Comparison of ENCODE assay signal across 22 cellular contexts in the genomic region with DNA sequence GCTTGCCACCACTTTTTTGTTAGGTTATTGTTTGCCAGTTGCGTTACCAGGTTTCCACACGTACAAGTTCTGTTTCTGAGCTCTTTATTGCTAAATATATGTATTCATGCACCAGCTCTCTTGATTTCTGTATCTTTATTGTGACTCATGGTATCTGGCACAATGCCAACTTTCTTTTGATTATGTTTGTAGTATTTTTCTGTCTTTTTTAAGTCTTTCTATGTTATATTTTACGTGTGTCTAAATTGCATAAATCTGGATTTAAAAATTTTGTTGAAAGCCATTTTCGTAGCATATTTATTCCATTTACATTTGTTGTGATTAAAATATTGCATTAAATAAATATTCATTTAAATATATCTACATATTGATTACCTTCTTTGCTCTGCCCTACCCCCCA.
A peak's percentile ranks its signal among the peaks of the same experiment; 100 is the strongest.
DNase-seq lines count a peak whose midpoint lies in the region; ATAC-seq, FAIRE-seq and TF ChIP-seq lines count a peak whose summit lies in the region.
"Had no signal": no experiment of that assay in that cellular context is flagged by ENCODE, and none has a peak within 500 bp of the region (broad histone marks: within the 10 kb centered on the region; RNA-seq: fewer than 3 reads in every experiment).

No MANE protein-coding gene starts in this region.

- H2AFZ ChIP-seq in K562 (ENCODE audit: low read depth, low read length): no peak overlapping the region
- H2AFZ ChIP-seq: GM23248 had no signal

- no peaks in the 10 kb centered on the region for H3K27me3 ChIP-seq in K562 (ENCODE audit: control insufficient read depth in 2 of 2, insufficient read depth in 2 of 2, low read length in 2 of 2)
- no peaks in the 10 kb centered on the region for H3K27me3 ChIP-seq in CD4-positive, alpha-beta T cell (ENCODE audit: control insufficient read depth, insufficient read depth, low read length)
- H3K27me3 ChIP-seq: esophagus muscularis mucosa, heart right ventricle, Peyer's patch, sigmoid colon, transverse colon had no signal

- H3K4me1 Mint-ChIP-seq in Calu3 (ENCODE audit: low read depth, unreplicated experiment): peaks cover 19% of the 10 kb centered on the region
- peaks cover 26% of the 10 kb centered on the region for H3K4me1 Mint-ChIP-seq in activated CD4-positive, alpha-beta memory T cell treated with anti-CD3 and anti-CD28 coated beads for 36 hours (ENCODE audit: low read depth)
- peaks cover 30% of the 10 kb centered on the region for H3K4me1 Mint-ChIP-seq in CD4-positive, alpha-beta T cell (ENCODE audit: low read depth)

- ATAC-seq in K562 (no peak), GM19035 (IDR thresholded peaks at IDR 0.05; ENCODE audit: unreplicated experiment) (no peak)
- ATAC-seq in CD4-positive, alpha-beta T cell (ENCODE audit: poor library complexity): no peak
- ATAC-seq: activated CD8-positive, alpha-beta memory T cell treated with anti-CD3 and anti-CD28 coated beads, Interleukin-2, amount 10 ng/mL, durations not matched to agents 7 days and 5 days; activated T-helper 17 cell treated with anti-CD3 and anti-CD28 coated beads, Interleukin-2, amount 50 U/mL, for 72 hours; heart right ventricle had no signal

- no peak for TF ChIP-seq EP300 in Ishikawa (IDR thresholded peaks at IDR 0.05; ENCODE audit: borderline replicate concordance)
- no peak for TF ChIP-seq EP300 in K562 (IDR thresholded peaks at IDR 0.05; ENCODE audit: low read length)

- peak overlapping the region; percentile 30 for H3K27ac Mint-ChIP-seq in Calu3 (ENCODE audit: unreplicated experiment)
- H3K27ac Mint-ChIP-seq in activated CD4-positive, alpha-beta memory T cell treated with anti-CD3 and anti-CD28 coated beads for 36 hours: no peak overlapping the region
- no peak overlapping the region for H3K27ac Mint-ChIP-seq in CD4-positive, alpha-beta T cell
- H3K27ac Mint-ChIP-seq: activated CD8-positive, alpha-beta memory T cell treated with anti-CD3 and anti-CD28 coated beads, Interleukin-2, amount 10 ng/mL, durations not matched to agents 7 days and 5 days; activated naive CD8-positive, alpha-beta T cell treated with anti-CD3 and anti-CD28 coated beads, Interleukin-2, amount 10 ng/mL, durations not matched to agents 7 days and 5 days; activated T-helper 17 cell treated with anti-CD3 and anti-CD28 coated beads, Interleukin-2, amount 50 U/mL, for 72 hours had no signal

- H3K27ac ChIP-seq in K562 (ENCODE audit: extremely low read depth, low read depth, low read length): no peak overlapping the region
- no peak overlapping the region for H3K27ac ChIP-seq in CD4-positive, alpha-beta T cell (ENCODE audit: low read depth, low read length)
- H3K27ac ChIP-seq: esophagus muscularis mucosa, GM23248, heart right ventricle, Peyer's patch, sigmoid colon, transverse colon had no signal

- FAIRE-seq in K562 (lab: Jason Lieb, UNC): no peak

- H3K4me1 ChIP-seq in K562 (replicated peaks in 1 of 2; ENCODE audit: control insufficient read depth in 2 of 2, insufficient read depth in 2 of 2, low read length in 2 of 2): peaks cover 2 to 3% of the 10 kb centered on the region in 2 experiments; a peak in 4 of 5 replicates
- H3K4me1 ChIP-seq: Peyer's patch, transverse colon had no signal

- no TSS peak for BruUV-seq in Calu3 (replicated peaks; lab: Mats Ljungman, UMichigan)
- no TSS peak for BruUV-seq in K562 (replicated peaks; lab: Mats Ljungman, UMichigan)

- no peaks in the 10 kb centered on the region; the same call in 1 of the 2 replicates for H3K9me3 ChIP-seq in K562 (replicated peaks; ENCODE audit: control insufficient read depth, insufficient read depth, low read depth, low read length)
- no peaks in the 10 kb centered on the region for H3K9me3 ChIP-seq in CD4-positive, alpha-beta T cell (ENCODE audit: control insufficient read depth, low read length)
- H3K9me3 ChIP-seq: Peyer's patch, sigmoid colon, transverse colon had no signal

- peaks cover 4% of the 10 kb centered on the region for H3K36me3 Mint-ChIP-seq in Calu3 (ENCODE audit: insufficient read depth, unreplicated experiment)
- peaks cover 10% of the 10 kb centered on the region for H3K36me3 Mint-ChIP-seq in activated CD4-positive, alpha-beta memory T cell treated with anti-CD3 and anti-CD28 coated beads for 36 hours
- H3K36me3 Mint-ChIP-seq in CD4-positive, alpha-beta T cell (ENCODE audit: low read depth): peaks cover 33% of the 10 kb centered on the region

- TF ChIP-seq CTCF in Calu3 (IDR thresholded peaks at IDR 0.05; ENCODE audit: unreplicated experiment) (no peak), K562 (IDR thresholded peaks at IDR 0.05 in 2 of 3, conservative IDR thresholded peaks at IDR 0.05 in 1 of 3; ENCODE audit: insufficient read depth in 2 of 3, low read depth in 1 of 3, low read length in 3 of 3) (no peak), fibroblast of the aortic adventitia (IDR thresholded peaks at IDR 0.05; ENCODE audit: insufficient read depth, low read length) (no peak)
- TF ChIP-seq CTCF in CD4-positive, alpha-beta T cell (IDR thresholded peaks at IDR 0.05): no peak

- 82% methylated on average over 4 of the region's 4 CpGs for WGBS in K562 (ENCODE audit: insufficient coverage, low coverage, missing lambda C conversion rate)

- no peaks in the 10 kb centered on the region for H4K20me1 ChIP-seq in K562 (replicated peaks; ENCODE audit: control insufficient read depth, insufficient read depth, low read length)

- no peak for TF ChIP-seq POLR2A in K562 (conservative IDR thresholded peaks at IDR 0.05)

- H3K36me3 ChIP-seq in K562 (ENCODE audit: control insufficient read depth, insufficient read depth, low read length): no peaks in the 10 kb centered on the region
- H3K36me3 ChIP-seq: esophagus muscularis mucosa, heart right ventricle, Peyer's patch, sigmoid colon, transverse colon had no signal

- H3K9me1 ChIP-seq in K562 (ENCODE audit: control insufficient read depth, insufficient read depth, low read length): no peaks in the 10 kb centered on the region

- in situ Hi-C loops in K562 (cut with MboI): no loop called here

- peaks cover 2% of the 10 kb centered on the region for H3K9me3 Mint-ChIP-seq in Calu3 (ENCODE audit: low read depth, unreplicated experiment)
- H3K9me3 Mint-ChIP-seq in activated CD4-positive, alpha-beta memory T cell treated with anti-CD3 and anti-CD28 coated beads for 36 hours: peaks cover 17% of the 10 kb centered on the region
- H3K9me3 Mint-ChIP-seq in CD4-positive, alpha-beta T cell: no peaks in the 10 kb centered on the region
- H3K9me3 Mint-ChIP-seq: activated naive CD8-positive, alpha-beta T cell treated with anti-CD3 and anti-CD28 coated beads, Interleukin-2, amount 10 ng/mL, durations not matched to agents 7 days and 5 days; activated T-helper 17 cell treated with anti-CD3 and anti-CD28 coated beads, Interleukin-2, amount 50 U/mL, for 72 hours had no signal

- H3K79me2 ChIP-seq in K562 (ENCODE audit: control insufficient read depth, insufficient read depth, low read length): peaks cover 98% of the 10 kb centered on the region

- POLR2A ChIA-PET in K562 (lab: Yijun Ruan, JAX): no interaction called here
- POLR2A ChIA-PET in activated CD4-positive, alpha-beta memory T cell treated with anti-CD3 and anti-CD28 coated beads for 36 hours (lab: Charles Lee): no interaction called here
- POLR2A ChIA-PET in CD4-positive, alpha-beta T cell (lab: Charles Lee): no interaction called here

- intact Hi-C loops in Calu3 (cut with micrococcal nuclease; ENCODE audit: unreplicated experiment): no loop called here
- intact Hi-C loops in K562 (cut with micrococcal nuclease): no loop called here
- intact Hi-C loops in activated CD4-positive, alpha-beta memory T cell treated with anti-CD3 and anti-CD28 coated beads for 36 hours (cut with micrococcal nuclease): loop anchor here (5.0 kb wide), 1 partner anchor 74 kb away; a partner anchor contains a TSS
- intact Hi-C loops in CD4-positive, alpha-beta T cell (cut with DNase I, micrococcal nuclease): no loop called here

- no peak overlapping the region for H3K9ac ChIP-seq in K562 (ENCODE audit: insufficient read depth in 1 of 2, low read depth in 2 of 2, low read length in 2 of 2)
- H3K9ac ChIP-seq: GM23248 had no signal

- no peaks in the 10 kb centered on the region for H3K27me3 Mint-ChIP-seq in Calu3 (ENCODE audit: unreplicated experiment)
- no peaks in the 10 kb centered on the region for H3K27me3 Mint-ChIP-seq in activated CD4-positive, alpha-beta memory T cell treated with anti-CD3 and anti-CD28 coated beads for 36 hours
- H3K27me3 Mint-ChIP-seq in CD4-positive, alpha-beta T cell: no peaks in the 10 kb centered on the region
- H3K27me3 Mint-ChIP-seq: activated CD8-positive, alpha-beta memory T cell treated with anti-CD3 and anti-CD28 coated beads, Interleukin-2, amount 10 ng/mL, durations not matched to agents 7 days and 5 days; activated naive CD8-positive, alpha-beta T cell treated with anti-CD3 and anti-CD28 coated beads, Interleukin-2, amount 10 ng/mL, durations not matched to agents 7 days and 5 days; activated T-helper 17 cell treated with anti-CD3 and anti-CD28 coated beads, Interleukin-2, amount 50 U/mL, for 72 hours had no signal

- no peak overlapping the region for H3K4me3 ChIP-seq in K562
- H3K4me3 ChIP-seq in fibroblast of the aortic adventitia (ENCODE audit: low read depth, low read length): no peak overlapping the region
- H3K4me3 ChIP-seq: esophagus muscularis mucosa, GM23248, heart right ventricle, lung, Peyer's patch, sigmoid colon, transverse colon had no signal

- H3K4me3 Mint-ChIP-seq in Calu3 (ENCODE audit: low read depth, unreplicated experiment): no peak overlapping the region
- no peak overlapping the region for H3K4me3 Mint-ChIP-seq in activated CD4-positive, alpha-beta memory T cell treated with anti-CD3 and anti-CD28 coated beads for 36 hours
- no peak overlapping the region for H3K4me3 Mint-ChIP-seq in CD4-positive, alpha-beta T cell
- H3K4me3 Mint-ChIP-seq: activated CD8-positive, alpha-beta memory T cell treated with anti-CD3 and anti-CD28 coated beads, Interleukin-2, amount 10 ng/mL, durations not matched to agents 7 days and 5 days; activated naive CD8-positive, alpha-beta T cell treated with anti-CD3 and anti-CD28 coated beads, Interleukin-2, amount 10 ng/mL, durations not matched to agents 7 days and 5 days; activated T-helper 17 cell treated with anti-CD3 and anti-CD28 coated beads, Interleukin-2, amount 50 U/mL, for 72 hours had no signal

- CTCF ChIA-PET in Calu3 (lab: Charles Lee): interaction anchor here (0.6 kb wide), 1 partner anchor 197 kb away, joined by 7 read pairs; no protein-coding TSS in a partner anchor
- CTCF ChIA-PET in K562 (lab: Yijun Ruan, JAX; ENCODE audit: low intra/inter-chr PET ratio): no interaction called here
- CTCF ChIA-PET in activated CD4-positive, alpha-beta memory T cell treated with anti-CD3 and anti-CD28 coated beads for 36 hours (lab: Charles Lee): interaction anchor here (1.6 kb wide), 1 partner anchor 122 kb away, joined by 5 read pairs; no protein-coding TSS in a partner anchor
- CTCF ChIA-PET in CD4-positive, alpha-beta T cell (lab: Charles Lee): interaction anchor here (1.5 kb wide), 1 partner anchor 12 kb away, joined by 3 read pairs; no protein-coding TSS in a partner anchor

- TF ChIP-seq RAD21 in Ishikawa (IDR thresholded peaks at IDR 0.05; ENCODE audit: low read depth): no peak
- peak in 1 of 2 experiments; percentile 26; a peak in 1 of 4 replicates for TF ChIP-seq RAD21 in K562 (CRISPR knock-in tag; conservative IDR thresholded peaks at IDR 0.05 in 1 of 2, IDR thresholded peaks at IDR 0.05 in 1 of 2)

- no peak overlapping the region for H3K4me2 ChIP-seq in K562 (ENCODE audit: insufficient read depth, low read length)

- no peak for DNase-seq in Calu3
- no peak for DNase-seq in K562 (ENCODE audit: extremely low read depth in 1 of 4, low spot score in 3 of 4)
- DNase-seq in fibroblast of the aortic adventitia (ENCODE audit: low read depth): peak; percentile 47
- no peak for DNase-seq in SHP77 treated with DMSO at 0.1 percent for 48 hours (lab: John Stamatoyannopoulos, UW)
- DNase-seq in activated CD4-positive, alpha-beta memory T cell treated with anti-CD3 and anti-CD28 coated beads for 36 hours: no peak
- DNase-seq in CD4-positive, alpha-beta T cell: no peak
- DNase-seq: activated CD8-positive, alpha-beta memory T cell treated with anti-CD3 and anti-CD28 coated beads, Interleukin-2, amount 10 ng/mL, durations not matched to agents 7 days and 5 days; activated naive CD8-positive, alpha-beta T cell treated with anti-CD3 and anti-CD28 coated beads, Interleukin-2, amount 10 ng/mL, durations not matched to agents 7 days and 5 days; GM23248; heart right ventricle; NCI-H146; NCI-H2227 treated with DMSO at 0.1 percent for 48 hours; occipital lobe; Peyer's patch; sigmoid colon; stimulated activated naive CD4-positive, alpha-beta T cell; transverse colon had no signal
